28 cellular contexts compared by ENCODE assay signal in the genomic region with DNA sequence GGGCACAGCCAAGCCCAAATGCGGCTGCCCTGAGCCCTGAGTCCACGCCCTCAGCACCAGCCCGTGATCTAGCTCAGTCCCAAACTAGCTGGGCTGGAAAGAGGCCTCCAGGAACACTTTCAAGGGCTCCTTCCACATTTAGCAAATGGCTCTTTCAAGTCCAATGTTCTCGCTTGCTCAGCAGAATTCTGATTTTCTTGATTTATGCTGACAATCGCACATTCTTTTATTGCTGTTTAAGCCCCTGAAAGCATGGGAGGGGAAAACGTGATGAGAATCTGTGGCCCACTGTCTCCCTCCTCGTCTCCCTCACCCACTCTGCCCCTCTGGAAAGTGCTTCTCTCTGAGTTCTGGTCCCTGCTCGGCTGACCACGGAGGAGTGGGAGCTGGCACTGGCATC.
"Had no signal": no experiment of that assay in that cellular context is flagged by ENCODE, and none has a peak within 500 bp of the region (broad histone marks: within the 10 kb centered on the region; RNA-seq: fewer than 3 reads in every experiment).

No MANE protein-coding gene starts in this region.

- FAIRE-seq: keratinocyte, urothelium cell line had no signal

- H3K36me3 ChIP-seq: left lung, lower lobe of right lung, ovary, prostate gland, tibial artery, upper lobe of right lung had no signal

- H3K27me3 ChIP-seq: ovary, testis, tibial artery had no signal

- DNase-seq: hippocampal formation; kidney glomerular epithelial cell; left cardiac atrium; left lung; lower lobe of right lung; mammary epithelial cell; mesenchymal stem cell; naive B cell; natural killer cell; ovary; posterior cingulate gyrus; retina; stimulated activated CD4-positive, alpha-beta T cell treated with anti-CD3 and anti-CD28 coated beads, Interleukin-12 subunit alpha, Interleukin-12 subunit beta, amount 100 ng/mL, for 4 hours; stimulated activated CD4-positive, alpha-beta T cell treated with anti-CD3 and anti-CD28 coated beads, Interleukin-15, amount 100 ng/mL, for 24 hours; stimulated activated CD4-positive, alpha-beta T cell treated with anti-CD3 and anti-CD28 coated beads, Interleukin-2, amount 100 ng/mL, for 24 hours; stimulated activated CD4-positive, alpha-beta T cell treated with anti-CD3 and anti-CD28 coated beads, Interleukin-4, amount 100 ng/mL, for 1 hour; stimulated activated naive B cell treated with anti-CD40 and anti-IgM and Interleukin-4, amounts not matched to agents 10 μg/mL and 1 μg/mL and 100 μg/mL, for 72 hours; stimulated activated naive CD8-positive, alpha-beta T cell treated with anti-CD3 and anti-CD28 coated beads, Interleukin-15, Interleukin-2, amounts not matched to agents 100 U/mL and 50 U/mL, for 24 hours; stomach; testis; tibial artery; trophoblast cell; upper lobe of right lung had no signal

- H3K27ac ChIP-seq: left lung, lower lobe of right lung, ovary, prostate gland, skin epidermis, stomach, testis, tibial artery, upper lobe of right lung had no signal

- ATAC-seq: left cardiac atrium; left lung; lower lobe of right lung; natural killer cell; right cardiac atrium; stimulated activated naive B cell treated with anti-CD40 and anti-IgM and Interleukin-4, amounts not matched to agents 10 μg/mL and 1 μg/mL and 100 μg/mL, for 72 hours; stimulated activated naive CD8-positive, alpha-beta T cell treated with anti-CD3 and anti-CD28 coated beads, Interleukin-15, Interleukin-2, amounts not matched to agents 100 U/mL and 50 U/mL, for 24 hours; upper lobe of right lung had no signal

- H3K4me1 Mint-ChIP-seq: naive B cell; natural killer cell; stimulated activated naive B cell treated with anti-CD40 and anti-IgM and Interleukin-4, amounts not matched to agents 10 μg/mL and 1 μg/mL and 100 μg/mL, for 72 hours had no signal

- H3K9me3 Mint-ChIP-seq: natural killer cell had no signal

- H3K4me1 ChIP-seq: left lung, lower lobe of right lung, prostate gland, stomach, testis, tibial artery, upper lobe of right lung had no signal

- H3K9me3 ChIP-seq: left lung, lower lobe of right lung, ovary, prostate gland, testis, tibial artery, upper lobe of right lung had no signal

- H3K36me3 Mint-ChIP-seq: natural killer cell; stimulated activated naive B cell treated with anti-CD40 and anti-IgM and Interleukin-4, amounts not matched to agents 10 μg/mL and 1 μg/mL and 100 μg/mL, for 72 hours had no signal

- H3K27ac Mint-ChIP-seq: naive B cell; natural killer cell; stimulated activated naive B cell treated with anti-CD40 and anti-IgM and Interleukin-4, amounts not matched to agents 10 μg/mL and 1 μg/mL and 100 μg/mL, for 72 hours had no signal

- H3K4me3 Mint-ChIP-seq: naive B cell; natural killer cell; stimulated activated naive B cell treated with anti-CD40 and anti-IgM and Interleukin-4, amounts not matched to agents 10 μg/mL and 1 μg/mL and 100 μg/mL, for 72 hours had no signal

- H3K4me3 ChIP-seq: left lung, lower lobe of right lung, ovary, prostate gland, skin epidermis, stomach, testis, tibial artery, upper lobe of right lung had no signal
